ENCODE assay signal across 23 cellular contexts in the genomic region with DNA sequence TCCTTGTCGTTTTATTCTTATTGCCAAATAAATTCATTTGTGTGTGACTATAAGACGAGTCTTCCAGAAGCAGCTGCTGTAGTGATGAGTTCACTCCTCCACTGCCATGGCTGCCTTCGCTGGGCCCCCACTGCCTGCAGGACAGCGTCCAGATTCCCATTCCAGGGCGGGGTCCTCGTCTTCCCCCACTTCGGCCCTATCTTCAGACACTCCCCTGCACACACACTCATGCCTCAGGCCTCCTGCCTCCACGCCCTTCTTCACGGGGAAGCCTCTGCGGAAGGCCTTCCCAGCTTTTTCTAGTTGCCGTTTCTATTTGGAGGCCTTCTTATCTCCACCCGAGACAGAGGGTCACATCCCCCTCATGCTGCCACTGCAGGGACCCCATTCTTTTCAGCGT.
A peak's percentile ranks its signal among the peaks of the same experiment; 100 is the strongest.
DNase-seq lines count a peak whose midpoint lies in the region; ATAC-seq and TF ChIP-seq lines count a peak whose summit lies in the region.
"Had no signal": no experiment of that assay in that cellular context is flagged by ENCODE, and none has a peak within 500 bp of the region (broad histone marks: within the 10 kb centered on the region; RNA-seq: fewer than 3 reads in every experiment).

No MANE protein-coding gene starts in this region.

- ATAC-seq in right cardiac atrium (peak; percentile 71 to 93), GM21423 (IDR thresholded peaks at IDR 0.05; ENCODE audit: unreplicated experiment) (no peak), GM21390 (IDR thresholded peaks at IDR 0.05; ENCODE audit: unreplicated experiment) (no peak)
- ATAC-seq: A549; activated T-cell treated with anti-CD3 and anti-CD28 coated beads, Interleukin-2, amount 50 U/mL, for 72 hours had no signal

- H3K4me3 ChIP-seq in right cardiac atrium (ENCODE audit: low read length) (no peak overlapping the region), fibroblast of pulmonary artery (replicated peaks; ENCODE audit: low read depth, low read length) (no peak overlapping the region)
- H3K4me3 ChIP-seq: A549, transverse colon had no signal

- no peaks in the 10 kb centered on the region for H3K4me1 ChIP-seq in right cardiac atrium (ENCODE audit: control insufficient read depth, insufficient read depth, low read length)
- H3K4me1 ChIP-seq: BE2C, transverse colon had no signal

- H3K27ac ChIP-seq in right cardiac atrium (ENCODE audit: low read length), result peak overlapping the region; percentile 59
- H3K27ac ChIP-seq: A549, transverse colon had no signal

- H3K9me3 Mint-ChIP-seq in nephron, result peaks cover 2% of the 10 kb centered on the region
- H3K9me3 Mint-ChIP-seq: activated naive CD4-positive, alpha-beta T cell treated with anti-CD3 and anti-CD28 coated beads for 36 hours; activated T-cell treated with anti-CD3 and anti-CD28 coated beads, Interleukin-2, amount 50 U/mL, for 72 hours; central memory CD8-positive, alpha-beta T cell; HFFc6; stimulated activated naive CD8-positive, alpha-beta T cell treated with anti-CD3 and anti-CD28 coated beads, Interleukin-15, Interleukin-2, amounts not matched to agents 100 ng/mL and 50 ng/mL, for 24 hours; T-helper 1 cell treated with Interleukin-12 subunit alpha and Interleukin-12 subunit beta and Interleukin-4 antibody, amounts not matched to agents 30 μg/mL and 1 μg/mL, for 36 hours had no signal

- 37% methylated on average over 13 of the region's 13 CpGs for WGBS in right cardiac atrium

- peaks cover 13% of the 10 kb centered on the region for H3K36me3 Mint-ChIP-seq in nephron (ENCODE audit: low read depth)

- no peaks in the 10 kb centered on the region for H3K27me3 ChIP-seq in right cardiac atrium (ENCODE audit: control insufficient read depth, insufficient read depth)
- H3K27me3 ChIP-seq: BE2C, transverse colon had no signal

- DNase-seq in right cardiac atrium (peak in 2 of 3 donors; percentile 42 to 55), cardiac septum (ENCODE audit: low spot score) (no peak), fibroblast of pulmonary artery (ENCODE audit: low read depth) (peak; percentile 59), hypothalamus (lab: John Stamatoyannopoulos, UW) (no peak), NCI-H2107 (lab: John Stamatoyannopoulos, UW) (no peak)
- DNase-seq: activated CD4-positive, alpha-beta T cell treated with anti-CD3 and anti-CD28 coated beads for 48 hours; activated naive CD4-positive, alpha-beta T cell treated with anti-CD3 and anti-CD28 coated beads for 36 hours; activated T-cell treated with anti-CD3 and anti-CD28 coated beads, Interleukin-2, amount 50 U/mL, for 72 hours; anterior cingulate cortex; BE2C; DND-41; HFFc6; MV-4-11; NCI-H2227 treated with DMSO at 0.1 percent for 48 hours; occipital lobe; transverse colon had no signal

- no peaks in the 10 kb centered on the region for H3K9me3 ChIP-seq in right cardiac atrium (ENCODE audit: control insufficient read depth, low read length)
- H3K9me3 ChIP-seq: A549, BE2C, transverse colon had no signal

- intact Hi-C loops in right cardiac atrium (cut with DNase I), result no loop called here
- intact Hi-C loops in cardiac septum (cut with DNase I), result no loop called here

- H3K27me3 Mint-ChIP-seq in nephron (ENCODE audit: low read depth), result no peaks in the 10 kb centered on the region

- peaks cover 23% of the 10 kb centered on the region for H3K4me1 Mint-ChIP-seq in nephron
- H3K4me1 Mint-ChIP-seq: central memory CD8-positive, alpha-beta T cell had no signal

- H3K4me3 Mint-ChIP-seq in nephron, result peak overlapping the region in 1 of 3 experiments; percentile 13
- H3K4me3 Mint-ChIP-seq: activated naive CD4-positive, alpha-beta T cell treated with anti-CD3 and anti-CD28 coated beads for 36 hours; activated T-cell treated with anti-CD3 and anti-CD28 coated beads, Interleukin-2, amount 50 U/mL, for 72 hours; central memory CD8-positive, alpha-beta T cell; HFFc6; stimulated activated naive CD8-positive, alpha-beta T cell treated with anti-CD3 and anti-CD28 coated beads, Interleukin-15, Interleukin-2, amounts not matched to agents 100 ng/mL and 50 ng/mL, for 24 hours; T-helper 1 cell treated with Interleukin-12 subunit alpha and Interleukin-12 subunit beta and Interleukin-4 antibody, amounts not matched to agents 30 μg/mL and 1 μg/mL, for 36 hours had no signal

- TF ChIP-seq CTCF in fibroblast of pulmonary artery (IDR thresholded peaks at IDR 0.05; ENCODE audit: low read length, missing control alignments), result no peak
- TF ChIP-seq CTCF in nephron (IDR thresholded peaks at IDR 0.05; ENCODE audit: unreplicated experiment in 3 of 3), result no peak

- peak overlapping the region; percentile 77 to 84 (median 77) for H3K27ac Mint-ChIP-seq in nephron
- H3K27ac Mint-ChIP-seq: activated naive CD4-positive, alpha-beta T cell treated with anti-CD3 and anti-CD28 coated beads for 36 hours; activated T-cell treated with anti-CD3 and anti-CD28 coated beads, Interleukin-2, amount 50 U/mL, for 72 hours; HFFc6; stimulated activated naive CD8-positive, alpha-beta T cell treated with anti-CD3 and anti-CD28 coated beads, Interleukin-15, Interleukin-2, amounts not matched to agents 100 ng/mL and 50 ng/mL, for 24 hours; T-helper 1 cell treated with Interleukin-12 subunit alpha and Interleukin-12 subunit beta and Interleukin-4 antibody, amounts not matched to agents 30 μg/mL and 1 μg/mL, for 36 hours had no signal

Comparison
In these comparisons a context has a peak if more than half of its experiments do, and no peak if none do; other contexts are left out.
1. DNase-seq: peak in right cardiac atrium (2 of 3) and fibroblast of pulmonary artery (single experiment); none in cardiac septum (single experiment), hypothalamus (0 of 51) and NCI-H2107 (single experiment).
2. ATAC-seq: peak in right cardiac atrium (2 of 2); none in GM21423 (single experiment) and GM21390 (single experiment).